ENCODE assay signal across 8 cellular contexts in the genomic region with DNA sequence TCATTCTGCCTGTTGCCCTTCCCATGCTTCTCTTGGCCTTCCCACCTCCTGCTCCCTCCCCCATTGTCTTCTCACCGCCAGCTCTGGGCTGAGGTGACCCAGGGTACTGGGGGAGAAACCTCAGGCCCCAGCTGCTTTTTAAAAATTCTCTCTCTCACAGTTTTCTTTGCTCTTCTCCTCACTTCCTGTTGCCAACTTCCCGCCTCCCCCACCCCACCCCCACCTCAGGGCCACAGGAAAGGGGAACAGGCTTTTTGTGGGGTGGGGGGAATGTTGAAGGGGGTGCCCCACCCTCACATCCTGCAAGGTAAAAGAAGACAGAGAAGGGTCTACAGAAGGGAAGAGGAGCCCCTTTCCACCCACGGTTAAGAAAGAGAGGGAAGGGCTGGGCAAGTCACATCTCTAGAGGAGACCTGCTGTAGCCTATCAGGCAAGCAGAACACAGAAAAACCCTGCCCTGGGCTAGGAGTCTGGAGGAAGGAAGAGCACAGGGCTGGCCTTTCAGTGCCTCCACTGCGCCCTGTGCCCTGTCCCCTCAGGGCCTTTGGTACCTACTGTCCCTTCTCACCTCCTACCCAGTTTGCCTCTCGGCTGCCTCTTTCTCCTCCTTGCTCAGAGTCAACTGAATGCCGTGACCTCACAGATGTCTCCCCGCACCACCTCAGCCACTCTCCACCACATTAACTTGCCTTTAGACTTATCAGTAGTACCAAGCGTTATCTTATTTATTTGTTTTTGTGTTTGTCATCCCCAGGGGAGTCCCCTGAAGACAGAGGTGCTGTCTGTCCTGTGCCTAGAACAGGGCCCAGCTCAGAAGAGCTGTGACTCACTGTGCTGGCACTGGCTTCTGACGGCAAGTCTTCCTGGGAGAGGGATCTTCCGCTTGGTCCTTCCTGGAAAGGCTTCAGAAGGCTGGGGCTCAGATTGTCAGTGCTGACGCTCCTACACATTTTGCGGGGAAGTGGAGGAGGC.
DNase-seq lines count a peak whose midpoint lies in the region; ATAC-seq and TF ChIP-seq lines count a peak whose summit lies in the region.

No MANE protein-coding gene starts in this region.

- H3K9me3 ChIP-seq in duodenal mucosa (ENCODE audit: control insufficient read depth in 1 of 2, low read length in 2 of 2), result no peaks in the 10 kb centered on the region

- DNase-seq in GM12864 (ENCODE audit: low read depth) (no peak), T-helper 22 cell (ENCODE audit: low read depth) (peak; percentile 72), GM19240 (ENCODE audit: insufficient read length, low spot score) (no peak)

- ATAC-seq in HG02763 (IDR thresholded peaks at IDR 0.05; ENCODE audit: unreplicated experiment), result peak; percentile 37
- ATAC-seq in GM21423 (IDR thresholded peaks at IDR 0.05; ENCODE audit: unreplicated experiment), result no peak
- no peak for ATAC-seq in GM21367 (IDR thresholded peaks at IDR 0.05; ENCODE audit: unreplicated experiment)

- H3K9ac ChIP-seq in duodenal mucosa (ENCODE audit: low read depth in 1 of 2, low read length in 2 of 2) (peak overlapping the region; percentile 45 to 48), rectal smooth muscle tissue (ENCODE audit: low read length) (peak overlapping the region; percentile 60)

- H3K36me3 ChIP-seq in duodenal mucosa (ENCODE audit: control insufficient read depth in 1 of 2, insufficient read depth in 2 of 2, low read length in 2 of 2) (peaks cover 0 to 8% of the 10 kb centered on the region in 2 donors), rectal smooth muscle tissue (ENCODE audit: control insufficient read depth, insufficient read depth, low read length) (peaks cover 7% of the 10 kb centered on the region)

- H3K27me3 ChIP-seq in duodenal mucosa (ENCODE audit: control insufficient read depth in 1 of 2, insufficient read depth in 2 of 2, low read length in 2 of 2), result peaks cover 10 to 35% of the 10 kb centered on the region in 2 donors
- peaks cover 25% of the 10 kb centered on the region for H3K27me3 ChIP-seq in rectal smooth muscle tissue (ENCODE audit: control insufficient read depth, insufficient read depth, low read length)

- peaks cover 25 to 39% of the 10 kb centered on the region in 2 donors for H3K4me1 ChIP-seq in duodenal mucosa (ENCODE audit: control insufficient read depth in 1 of 2, insufficient read depth in 2 of 2, low read length in 2 of 2)
- H3K4me1 ChIP-seq in rectal smooth muscle tissue (ENCODE audit: control insufficient read depth, insufficient read depth, low read length), result peaks cover 2% of the 10 kb centered on the region

- TF ChIP-seq CTCF in GM12864 (IDR thresholded peaks at IDR 0.05; ENCODE audit: low read depth, low read length, missing control alignments), result no peak

- H3K4me3 ChIP-seq in GM12864 (ENCODE audit: low read depth, low read length) (peak overlapping the region; percentile 72), duodenal mucosa (ENCODE audit: low read depth in 1 of 2, low read length in 2 of 2) (peak overlapping the region; percentile 66 to 72), rectal smooth muscle tissue (ENCODE audit: low read length) (peak overlapping the region; percentile 55)

- H3K27ac ChIP-seq in duodenal mucosa (ENCODE audit: low read depth, low read length) (peak overlapping the region; percentile 60), rectal smooth muscle tissue (ENCODE audit: low read depth, low read length) (peak overlapping the region; percentile 21)
